8 cellular contexts compared by ENCODE assay signal in the genomic region with DNA sequence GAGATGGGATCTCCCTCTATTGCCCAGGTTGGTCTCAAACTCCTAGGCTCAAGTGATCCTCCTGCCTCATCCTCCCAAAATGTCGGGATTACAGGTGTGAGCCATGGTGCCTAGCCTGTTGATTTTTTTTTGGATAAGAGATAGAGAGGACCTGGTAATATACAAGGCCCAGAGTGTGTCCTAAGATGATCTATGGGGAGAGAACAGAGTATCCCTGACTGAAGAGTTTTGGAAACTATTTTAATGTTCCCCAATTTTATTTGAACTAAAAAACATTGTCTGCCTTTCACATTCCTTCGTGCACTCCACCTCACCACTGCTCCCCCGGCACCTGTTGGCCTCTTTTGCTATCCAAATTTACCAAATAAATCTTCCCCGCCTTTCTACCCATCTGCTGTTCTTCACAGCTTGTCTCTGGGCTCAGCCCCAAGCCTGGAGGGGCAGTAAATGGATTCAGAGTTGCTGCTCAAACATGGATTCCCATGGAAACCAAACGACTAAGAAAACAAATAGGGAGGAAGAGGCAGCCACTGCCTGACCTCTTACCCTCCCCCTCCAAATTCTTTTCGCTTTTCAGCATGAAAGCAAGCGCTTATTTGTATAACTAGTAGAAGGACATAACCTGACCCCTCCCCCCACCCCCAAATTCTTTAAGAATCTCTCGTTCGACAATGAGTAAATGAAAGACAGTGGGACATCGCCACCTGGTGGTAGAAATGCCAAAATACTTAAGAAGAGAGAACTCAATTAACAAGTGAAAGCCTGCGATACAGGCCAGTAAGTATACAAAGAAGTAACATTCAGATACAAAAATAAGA. TPM values are rescaled to one million over a fixed set of nuclear protein-coding genes. Genes with fewer than 3 reads are reported as not detected.
DNase-seq lines count a peak whose midpoint lies in the region; ATAC-seq and TF ChIP-seq lines count a peak whose summit lies in the region.

No MANE protein-coding gene starts in this region.

- peak overlapping the region; percentile 48 for H3K9ac ChIP-seq in ES-I3 (ENCODE audit: low read depth, low read length)

- peak; percentile 60 for TF ChIP-seq CTCF in LNCaP clone FGC (IDR thresholded peaks at IDR 0.05; ENCODE audit: control insufficient read depth, extremely low read depth, insufficient read depth)
- TF ChIP-seq CTCF in fibroblast of pulmonary artery (IDR thresholded peaks at IDR 0.05; ENCODE audit: low read length, missing control alignments) = peak; percentile 59
- TF ChIP-seq CTCF in nephron (IDR thresholded peaks at IDR 0.05; ENCODE audit: unreplicated experiment in 3 of 3) = peak; percentile 76 to 82 (median 79)

- H3K4me3 Mint-ChIP-seq in activated T-helper 2 cell treated with anti-CD3 and anti-CD28 coated beads, Interferon-gamma antibody, Interleukin-2, Interleukin-4, amounts not matched to agents 10 μg/mL and 5 μg/mL and 100 μg/mL, durations not matched to agents 14 hours and 24 hours and 36 hours (ENCODE audit: low read depth) = no peak overlapping the region
- H3K4me3 Mint-ChIP-seq in nephron = peak overlapping the region; percentile 67 to 71 (median 71)

- H3K4me3 ChIP-seq in LNCaP clone FGC (ENCODE audit: low read depth, low read length) (peak overlapping the region; percentile 22; the same call in 1 of the 2 replicates), fibroblast of pulmonary artery (replicated peaks; ENCODE audit: low read depth, low read length) (peak overlapping the region; percentile 47)

- peaks cover 28% of the 10 kb centered on the region for H3K4me1 ChIP-seq in ES-I3 (ENCODE audit: insufficient read depth, low read length)

- no peaks in the 10 kb centered on the region for H3K9me3 ChIP-seq in ES-I3 (ENCODE audit: control insufficient read depth, insufficient read depth, low read length)

- H3K4me1 Mint-ChIP-seq in activated T-helper 2 cell treated with anti-CD3 and anti-CD28 coated beads, Interferon-gamma antibody, Interleukin-2, Interleukin-4, amounts not matched to agents 10 μg/mL and 5 μg/mL and 100 μg/mL, durations not matched to agents 14 hours and 24 hours and 36 hours (ENCODE audit: low read depth) = peaks cover 4% of the 10 kb centered on the region
- peaks cover 13% of the 10 kb centered on the region for H3K4me1 Mint-ChIP-seq in nephron

- H3K27me3 Mint-ChIP-seq in activated T-helper 2 cell treated with anti-CD3 and anti-CD28 coated beads, Interferon-gamma antibody, Interleukin-2, Interleukin-4, amounts not matched to agents 10 μg/mL and 5 μg/mL and 100 μg/mL, durations not matched to agents 14 hours and 24 hours and 36 hours (ENCODE audit: low read depth) = no peaks in the 10 kb centered on the region
- H3K27me3 Mint-ChIP-seq in nephron (ENCODE audit: low read depth) = no peaks in the 10 kb centered on the region

- H3K36me3 Mint-ChIP-seq in activated T-helper 2 cell treated with anti-CD3 and anti-CD28 coated beads, Interferon-gamma antibody, Interleukin-2, Interleukin-4, amounts not matched to agents 10 μg/mL and 5 μg/mL and 100 μg/mL, durations not matched to agents 14 hours and 24 hours and 36 hours (ENCODE audit: low read depth) = no peaks in the 10 kb centered on the region
- no peaks in the 10 kb centered on the region for H3K36me3 Mint-ChIP-seq in nephron (ENCODE audit: low read depth)

- H3K27ac Mint-ChIP-seq in activated T-helper 2 cell treated with anti-CD3 and anti-CD28 coated beads, Interferon-gamma antibody, Interleukin-2, Interleukin-4, amounts not matched to agents 10 μg/mL and 5 μg/mL and 100 μg/mL, durations not matched to agents 14 hours and 24 hours and 36 hours = peak overlapping the region; percentile 19
- peak overlapping the region; percentile 86 to 96 (median 94) for H3K27ac Mint-ChIP-seq in nephron

- intact Hi-C loops in activated T-helper 2 cell treated with anti-CD3 and anti-CD28 coated beads, Interferon-gamma antibody, Interleukin-2, Interleukin-4, amounts not matched to agents 10 μg/mL and 5 μg/mL and 100 μg/mL, durations not matched to agents 14 hours and 24 hours and 36 hours (cut with micrococcal nuclease) = loop anchor here (1.0 to 5.0 kb wide), 4 partner anchors 59 to 142 kb away; partner anchors contain the start of genes CHD8 and TOX4

- H3K9me3 Mint-ChIP-seq in activated T-helper 2 cell treated with anti-CD3 and anti-CD28 coated beads, Interferon-gamma antibody, Interleukin-2, Interleukin-4, amounts not matched to agents 10 μg/mL and 5 μg/mL and 100 μg/mL, durations not matched to agents 14 hours and 24 hours and 36 hours = no peaks in the 10 kb centered on the region
- no peaks in the 10 kb centered on the region for H3K9me3 Mint-ChIP-seq in nephron

- no peaks in the 10 kb centered on the region for H3K36me3 ChIP-seq in ES-I3 (ENCODE audit: insufficient read depth, low read length)

- no peak for ATAC-seq in GM18511 (IDR thresholded peaks at IDR 0.05; ENCODE audit: unreplicated experiment)

- DNase-seq in LNCaP clone FGC (ENCODE audit: low read depth) (peak; percentile 91), RPMI7951 (ENCODE audit: low read depth) (peak; percentile 75), fibroblast of pulmonary artery (ENCODE audit: low read depth) (peak; percentile 93)
- DNase-seq in activated T-helper 2 cell treated with anti-CD3 and anti-CD28 coated beads, Interferon-gamma antibody, Interleukin-2, Interleukin-4, amounts not matched to agents 10 μg/mL and 5 μg/mL and 100 μg/mL, durations not matched to agents 14 hours and 24 hours and 36 hours (ENCODE audit: low spot score) = peak; percentile 55
- DNase-seq in stimulated activated naive CD4-positive, alpha-beta T cell (lab: John Stamatoyannopoulos, UW) = peak; percentile 35 to 85 (median 74)

RNA-seq across cellular contexts. Expression of gene OR10G3, which starts 22.6 kb away (rescaled TPM):
- not detected in 2 replicates for total RNA-seq in RPMI7951 (2014; rRNA removed; shearing (Covaris generic))
- total RNA-seq in activated T-helper 2 cell treated with anti-CD3 and anti-CD28 coated beads, Interferon-gamma antibody, Interleukin-2, Interleukin-4, amounts not matched to agents 10 μg/mL and 5 μg/mL and 100 μg/mL, durations not matched to agents 14 hours and 24 hours and 36 hours = not detected in 2 replicates

RNA-seq across cellular contexts. Expression of gene SALL2, which starts 31.1 kb away (rescaled TPM):
- 0.48 and 1.1 TPM in 2 replicates for total RNA-seq in RPMI7951 (2014; rRNA removed; shearing (Covaris generic))
- 2.6 and 2.7 TPM in 2 replicates for total RNA-seq in activated T-helper 2 cell treated with anti-CD3 and anti-CD28 coated beads, Interferon-gamma antibody, Interleukin-2, Interleukin-4, amounts not matched to agents 10 μg/mL and 5 μg/mL and 100 μg/mL, durations not matched to agents 14 hours and 24 hours and 36 hours

RNA-seq across cellular contexts. Expression of gene METTL3, which starts 46.2 kb away (rescaled TPM):
- total RNA-seq in RPMI7951 (2014; rRNA removed; shearing (Covaris generic)) = 48.9 and 52.1 TPM in 2 replicates
- total RNA-seq in activated T-helper 2 cell treated with anti-CD3 and anti-CD28 coated beads, Interferon-gamma antibody, Interleukin-2, Interleukin-4, amounts not matched to agents 10 μg/mL and 5 μg/mL and 100 μg/mL, durations not matched to agents 14 hours and 24 hours and 36 hours = 76.7 and 80.5 TPM in 2 replicates
